Comparison of ENCODE assay signal across 19 cellular contexts in the genomic region with DNA sequence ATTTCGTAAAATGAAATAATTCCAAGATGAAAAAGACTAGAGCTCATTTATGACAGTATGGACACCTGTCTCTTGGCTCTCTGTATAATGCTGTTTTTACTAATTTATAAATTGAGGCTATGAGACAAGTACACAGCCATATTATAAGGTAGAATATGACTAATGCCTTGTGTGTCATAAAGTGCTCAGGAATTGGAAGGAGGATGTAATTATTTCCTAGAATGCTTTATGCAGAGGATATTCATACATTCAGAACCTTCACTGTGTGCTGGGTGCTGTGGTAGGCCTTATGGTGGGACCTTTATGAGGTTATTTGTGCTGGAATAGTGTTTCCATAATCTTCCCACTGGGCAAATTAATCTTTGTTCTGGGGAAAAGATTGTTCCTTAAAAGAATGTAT. TPM values are rescaled to one million over a fixed set of nuclear protein-coding genes. Genes with fewer than 3 reads are reported as not detected.
A peak's percentile ranks its signal among the peaks of the same experiment; 100 is the strongest.
DNase-seq lines count a peak whose midpoint lies in the region; ATAC-seq, FAIRE-seq and TF ChIP-seq lines count a peak whose summit lies in the region.
"Had no signal": no experiment of that assay in that cellular context is flagged by ENCODE, and none has a peak within 500 bp of the region (broad histone marks: within the 10 kb centered on the region; RNA-seq: fewer than 3 reads in every experiment).

No MANE protein-coding gene starts in this region.

- DNase-seq in activated CD4-positive, CD25-positive, alpha-beta regulatory T cell (lab: John Stamatoyannopoulos, UW): no peak
- peak; percentile 18 for DNase-seq in NCI-H226
- DNase-seq in GM12878 (ENCODE audit: low read depth, low spot score): no peak
- DNase-seq in natural killer cell treated with Interleukin-12 subunit alpha and Interleukin-12 subunit beta and Interleukin-15 and Interleukin-18, amount 100 ng/mL, for 72 hours (ENCODE audit: low spot score): no peak
- DNase-seq in spleen: no peak
- DNase-seq in GM10266 (ENCODE audit: extremely low spot score): no peak
- no peak for DNase-seq in sigmoid colon
- DNase-seq: lower lobe of right lung, NCI-H1694, NCI-H510A treated with DMSO at 0.1 percent for 48 hours, PC-9, retina, SW 1271 had no signal

- peak overlapping the region; percentile 3 for H3K4me3 Mint-ChIP-seq in natural killer cell treated with Interleukin-12 subunit alpha and Interleukin-12 subunit beta and Interleukin-15 and Interleukin-18, amount 100 ng/mL, for 72 hours
- H3K4me3 Mint-ChIP-seq: activated T-helper 1 cell treated with anti-CD3 and anti-CD28 coated beads, Interleukin-12 subunit alpha, Interleukin-12 subunit beta, Interleukin-2, Interleukin-4 antibody, amounts not matched to agents 30 ng/mL and 10 ng/mL and 1 ng/mL, durations not matched to agents 14 hours and 24 hours and 36 hours; nephron; WTC11 had no signal

- TF ChIP-seq POLR2A in GM12878 (IDR thresholded peaks at IDR 0.05; ENCODE audit: low read depth, low read length) (no peak), spleen (IDR thresholded peaks at IDR 0.05) (no peak), sigmoid colon (IDR thresholded peaks at IDR 0.05) (no peak)

- no peak for TF ChIP-seq RAD21 in GM12878 (IDR thresholded peaks at IDR 0.05; ENCODE audit: insufficient read depth, low read depth, low read length)

- H3K4me1 Mint-ChIP-seq in natural killer cell treated with Interleukin-12 subunit alpha and Interleukin-12 subunit beta and Interleukin-15 and Interleukin-18, amount 100 ng/mL, for 72 hours (ENCODE audit: low read depth in 2 of 2): peaks cover 48 to 74% of the 10 kb centered on the region in 2 donors

- TF ChIP-seq EP300 in GM12878 (IDR thresholded peaks at IDR 0.05; ENCODE audit: borderline replicate concordance in 1 of 2, control insufficient read depth in 1 of 2, low read depth in 2 of 2, low read length in 2 of 2): no peak
- no peak for TF ChIP-seq EP300 in sigmoid colon (IDR thresholded peaks at IDR 0.05)

- H3K27ac ChIP-seq in GM12878 (ENCODE audit: control insufficient read depth, insufficient read depth) (no peak overlapping the region), spleen (peak overlapping the region in 1 of 8 donors; percentile 52), sigmoid colon (no peak overlapping the region)
- H3K27ac ChIP-seq: lower lobe of right lung, PC-9, thoracic aorta had no signal

- no peak overlapping the region for H2AFZ ChIP-seq in GM12878 (ENCODE audit: control insufficient read depth, low read depth, low read length)
- H2AFZ ChIP-seq: PC-9 had no signal

- no peak overlapping the region for H3K4me2 ChIP-seq in GM12878 (ENCODE audit: control insufficient read depth, insufficient read depth)
- H3K4me2 ChIP-seq: PC-9 had no signal

- in situ Hi-C loops in GM12878 (cut with MboI): no loop called here

- no peaks in the 10 kb centered on the region for H3K9me3 ChIP-seq in GM12878 (replicated peaks; ENCODE audit: control insufficient read depth, insufficient read depth, low read length)
- H3K9me3 ChIP-seq in spleen: no peaks in the 10 kb centered on the region
- H3K9me3 ChIP-seq in sigmoid colon: no peaks in the 10 kb centered on the region
- H3K9me3 ChIP-seq: lower lobe of right lung, thoracic aorta had no signal

- no peaks in the 10 kb centered on the region for H3K27me3 Mint-ChIP-seq in natural killer cell treated with Interleukin-12 subunit alpha and Interleukin-12 subunit beta and Interleukin-15 and Interleukin-18, amount 100 ng/mL, for 72 hours
- H3K27me3 Mint-ChIP-seq: brain had no signal

- no peaks in the 10 kb centered on the region for H4K20me1 ChIP-seq in GM12878 (ENCODE audit: control insufficient read depth, insufficient read depth)

- H3K4me1 ChIP-seq in GM12878 (ENCODE audit: control insufficient read depth, insufficient read depth, low read length) (peaks cover 10% of the 10 kb centered on the region), spleen (peaks cover 28 to 100% (median 83%) of the 10 kb centered on the region in 6 donors), sigmoid colon (peaks cover 0 to 47% (median 36%) of the 10 kb centered on the region in 4 donors)

- POLR2A ChIA-PET in GM12878 (lab: Charles Lee): interaction anchor here (1.3 kb wide), 1 partner anchor 11 kb away, joined by 5 read pairs; no protein-coding TSS in a partner anchor

- RAD21 ChIA-PET in GM12878 (lab: Charles Lee; ENCODE audit: unreplicated experiment): interaction anchor here (0.7 to 2.0 kb wide), 5 partner anchors 10 to 14 kb away, joined by 3 to 6 read pairs (median 4); a partner anchor contains a TSS

- peak overlapping the region; percentile 70 to 75 for H3K27ac Mint-ChIP-seq in natural killer cell treated with Interleukin-12 subunit alpha and Interleukin-12 subunit beta and Interleukin-15 and Interleukin-18, amount 100 ng/mL, for 72 hours
- H3K27ac Mint-ChIP-seq: WTC11 had no signal

- no peak for TF ChIP-seq CTCF in GM12878 (IDR thresholded peaks at IDR 0.05 in 2 of 3, conservative IDR thresholded peaks at IDR 0.05 in 1 of 3; ENCODE audit: control insufficient read depth in 2 of 3, extremely low read depth in 1 of 3, insufficient read depth in 1 of 3, low read depth in 3 of 3, low read length in 3 of 3)
- no peak for TF ChIP-seq CTCF in spleen (IDR thresholded peaks at IDR 0.05 in 8 of 11, conservative IDR thresholded peaks at IDR 0.05 in 3 of 11)
- no peak for TF ChIP-seq CTCF in GM10266 (IDR thresholded peaks at IDR 0.05; ENCODE audit: control insufficient read depth, insufficient read depth, low read depth, missing control alignments)
- no peak for TF ChIP-seq CTCF in sigmoid colon (IDR thresholded peaks at IDR 0.05)

- no TSS peak for BruUV-seq in GM12878 (replicated peaks; lab: Mats Ljungman, UMichigan)

- no peaks in the 10 kb centered on the region for H3K9me3 Mint-ChIP-seq in natural killer cell treated with Interleukin-12 subunit alpha and Interleukin-12 subunit beta and Interleukin-15 and Interleukin-18, amount 100 ng/mL, for 72 hours
- H3K9me3 Mint-ChIP-seq: activated T-helper 1 cell treated with anti-CD3 and anti-CD28 coated beads, Interleukin-12 subunit alpha, Interleukin-12 subunit beta, Interleukin-2, Interleukin-4 antibody, amounts not matched to agents 30 ng/mL and 10 ng/mL and 1 ng/mL, durations not matched to agents 14 hours and 24 hours and 36 hours; nephron; WTC11 had no signal

- H3K79me2 ChIP-seq in GM12878 (ENCODE audit: control insufficient read depth, insufficient read depth, low read length): peaks cover 76% of the 10 kb centered on the region

- H3K4me3 ChIP-seq in GM12878 (no peak overlapping the region), spleen (no peak overlapping the region), sigmoid colon (no peak overlapping the region)
- H3K4me3 ChIP-seq: lower lobe of right lung, PC-9 had no signal

- H3K36me3 ChIP-seq in GM12878 (ENCODE audit: control insufficient read depth in 2 of 2, insufficient read depth in 2 of 2, low read length in 1 of 2) (no peaks in the 10 kb centered on the region; a peak in 2 of 4 replicates), spleen (peaks cover 0 to 9% (median 0%) of the 10 kb centered on the region in 6 donors), sigmoid colon (no peaks in the 10 kb centered on the region)
- H3K36me3 ChIP-seq: lower lobe of right lung, thoracic aorta had no signal

- no peak overlapping the region for H3K9ac ChIP-seq in GM12878 (ENCODE audit: control insufficient read depth, insufficient read depth, low read length)

- intact Hi-C loops in GM12878 (cut with micrococcal nuclease; ENCODE audit: unreplicated experiment) (no loop called here), spleen (cut with DNase I; ENCODE audit: low total_unique reads) (no loop called here), sigmoid colon (cut with DNase I) (no loop called here)

- CTCF ChIA-PET in GM12878 (lab: Yijun Ruan, JAX): interaction anchor here (1.0 to 2.3 kb wide), 5 partner anchors 9 to 38 kb away, joined by 3 to 11 read pairs (median 5); a partner anchor contains a TSS

- no peak for FAIRE-seq in GM12878 (lab: Jason Lieb, UNC)

- ATAC-seq in activated CD4-positive, CD25-positive, alpha-beta regulatory T cell treated with anti-CD3 and anti-CD28 coated beads, Interleukin-2, amount 50 U/mL, for 24 hours: peak; percentile 71 to 80
- peak; percentile 54 for ATAC-seq in GM12878
- ATAC-seq in natural killer cell treated with Interleukin-12 subunit alpha and Interleukin-12 subunit beta and Interleukin-15 and Interleukin-18, amount 100 ng/mL, for 72 hours: peak; percentile 43 to 82
- ATAC-seq: WTC11 had no signal

- H3K27me3 ChIP-seq in GM12878 (replicated peaks in 1 of 2; ENCODE audit: control insufficient read depth in 2 of 2, insufficient read depth in 2 of 2, low read length in 1 of 2) (no peaks in the 10 kb centered on the region), spleen (replicated peaks in 1 of 7) (no peaks in the 10 kb centered on the region), sigmoid colon (no peaks in the 10 kb centered on the region)

- peaks cover 11% of the 10 kb centered on the region for H3K36me3 Mint-ChIP-seq in natural killer cell treated with Interleukin-12 subunit alpha and Interleukin-12 subunit beta and Interleukin-15 and Interleukin-18, amount 100 ng/mL, for 72 hours

- 91% methylated on average over 1 of the region's 1 CpG for WGBS in GM12878 (ENCODE audit: insufficient coverage, insufficient replicate concordance, low lambda C conversion rate, missing lambda C conversion rate)
- WGBS in spleen, 5 donors: 84 to 97% (median 93%) methylated on average over 1 of the region's 1 CpG
- 80 to 89% methylated on average over 1 of the region's 1 CpG for WGBS in sigmoid colon, 2 donors

- SMC1A ChIA-PET in GM12878 (lab: Charles Lee; ENCODE audit: uncharacterized antibody, unreplicated experiment): interaction anchor here (1.3 to 3.1 kb wide), 4 partner anchors 10 to 35 kb away, joined by 4 to 16 read pairs (median 7); no protein-coding TSS in a partner anchor

RNA-seq across cellular contexts. Expression of a gene that starts 13.3 kb away (rescaled TPM):
- total RNA-seq in GM12878 (2013; cell fraction: nucleolus; rRNA removed): 260 and 270 TPM in 2 replicates
- total RNA-seq in GM12878 (2014; rRNA removed): 40.4 and 46.5 TPM in 2 replicates
- 44.3 and 47.1 TPM in 2 replicates for total RNA-seq in GM12878 (2014; rRNA removed; fragmentation: Illumina TruSeq; extraction: Trizol)
- total RNA-seq in GM12878 (2021): 34.3 and 40.3 TPM in 2 replicates
- 6.6 TPM for polyA plus RNA-seq in GM12878 (2011; ENCODE audit: low read depth)
- polyA plus RNA-seq in GM12878 (2011; rRNA removed): 53.9 and 54.8 TPM in 2 replicates
- polyA plus RNA-seq in GM12878 (2011; cell fraction: cytosol; rRNA removed): 35.8 and 41.0 TPM in 2 replicates
- polyA plus RNA-seq in GM12878 (2011; cell fraction: nucleus; rRNA removed): 70.6 and 74.4 TPM in 2 replicates
- polyA plus RNA-seq in GM12878 (2012): 9.6 and 11.2 TPM in 2 replicates
- 23.5 and 33.8 TPM in 2 replicates for polyA plus RNA-seq in GM12878 (2014; fragmentation: Illumina TruSeq; extraction: Trizol)
- 1 to 10 TPM; 4.6 to 5.1 TPM for polyA plus RNA-seq in GM12878 (2014; fragmentation: Nextera tagmentation; extraction: Ambion mirVana)
- polyA plus RNA-seq in GM12878 (2014; rRNA removed): 16.3 and 17.5 TPM in 2 replicates
- 1 to 10 TPM; 5.2 to 9.3 TPM for polyA plus RNA-seq in GM12878 (2016; fragmentation: Nextera tagmentation; extraction: Ambion mirVana)
- 136 and 171 TPM in 2 replicates for polyA minus RNA-seq in GM12878 (2011; rRNA and poly(A)+ RNA removed)
- polyA minus RNA-seq in GM12878 (2011; cell fraction: cytosol; rRNA and poly(A)+ RNA removed): 46.5 and 51.5 TPM in 2 replicates
- polyA minus RNA-seq in GM12878 (2011; cell fraction: nucleus; rRNA and poly(A)+ RNA removed): 103 and 146 TPM in 2 replicates
- total RNA-seq in natural killer cell treated with Interleukin-12 subunit alpha and Interleukin-12 subunit beta and Interleukin-15 and Interleukin-18, amount 100 ng/mL, for 72 hours: 100 to 1,000 TPM in 1 of 2 donors, 10 to 100 TPM in 1; 81.7 to 156 TPM
- total RNA-seq in spleen: 100 to 1,000 TPM in 5 of 7 donors, 10 to 100 TPM in 2; 88.1 to 149 (median 104) TPM
- polyA plus RNA-seq in spleen: 1 to 10 TPM; 4.0 to 5.9 (median 5.5) TPM
- 10 to 100 TPM; 62.8 to 73.9 (median 70.1) TPM for total RNA-seq in sigmoid colon
- polyA plus RNA-seq in sigmoid colon: 10 to 100 TPM in 1 of 3 donors, 1 to 10 TPM in 2; 1.2 to 12.2 (median 1.8) TPM
